ENCODE assay signal across 15 cellular contexts in genomic region chr22:47138898-47139789, GRCh38.
A peak's percentile ranks its signal among the peaks of the same experiment; 100 is the strongest.
DNase-seq lines count a peak whose midpoint lies in the region; ATAC-seq and TF ChIP-seq lines count a peak whose summit lies in the region.
"Had no signal": no experiment of that assay in that cellular context is flagged by ENCODE, and none has a peak within 500 bp of the region (broad histone marks: within the 10 kb centered on the region; RNA-seq: fewer than 3 reads in every experiment).

No MANE protein-coding gene starts in this region.

- no peaks in the 10 kb centered on the region for H3K4me1 ChIP-seq in GM23338 (ENCODE audit: insufficient read depth)
- H3K4me1 ChIP-seq in neuronal stem cell (ENCODE audit: control insufficient read depth in 2 of 2, insufficient read depth in 1 of 2, low read depth in 1 of 2, low read length in 2 of 2), result no peaks in the 10 kb centered on the region
- H3K4me1 ChIP-seq: BLaER1 treated with 17β-estradiol and CSF1 and Interleukin-3, amounts not matched to agents 10 nM and 100 nM had no signal

- H3K14ac ChIP-seq in neuronal stem cell (ENCODE audit: low read length), result no peak overlapping the region

- H3K4me1 Mint-ChIP-seq in GM23338, result no peaks in the 10 kb centered on the region; the same call in 2 of the 3 replicates
- no peaks in the 10 kb centered on the region for H3K4me1 Mint-ChIP-seq in activated naive CD8-positive, alpha-beta T cell treated with anti-CD3 and anti-CD28 coated beads, Interleukin-2, amount 50 U/mL, for 24 hours

- WGBS in neuronal stem cell (ENCODE audit: extremely low coverage in 2 of 2, insufficient read length in 2 of 2, insufficient replicate concordance in 1 of 2), 2 donors, result no CpG with 5 or more reads among the region's 37 CpGs

- no peak overlapping the region for H2BK5ac ChIP-seq in neuronal stem cell (ENCODE audit: low read length)

- H3K9me3 ChIP-seq in neuronal stem cell (replicated peaks in 1 of 2; ENCODE audit: control insufficient read depth in 2 of 2, insufficient read depth in 1 of 2, low read depth in 1 of 2, low read length in 2 of 2), result no peaks in the 10 kb centered on the region
- H3K9me3 ChIP-seq: BLaER1 treated with 17β-estradiol and CSF1 and Interleukin-3, amounts not matched to agents 10 nM and 100 nM had no signal

- no peaks in the 10 kb centered on the region for H3K9me2 ChIP-seq in GM23338 (ENCODE audit: insufficient read depth)

- no peaks in the 10 kb centered on the region for H3K79me2 ChIP-seq in GM23338 (replicated peaks; ENCODE audit: insufficient read depth)

- H3K23ac ChIP-seq in neuronal stem cell (ENCODE audit: low read depth, low read length, poor library complexity), result no peak overlapping the region

- peak overlapping the region; percentile 28 for H3K18ac ChIP-seq in neuronal stem cell (ENCODE audit: low read length)

- no peaks in the 10 kb centered on the region for H3F3A ChIP-seq in GM23338 (replicated peaks; ENCODE audit: low read depth)

- H2BK120ac ChIP-seq in neuronal stem cell (ENCODE audit: low read depth, low read length), result no peak overlapping the region

- peaks cover 6% of the 10 kb centered on the region for H3K27me3 Mint-ChIP-seq in GM23338 (ENCODE audit: insufficient read depth, low read depth, poor library complexity)
- H3K27me3 Mint-ChIP-seq in activated naive CD8-positive, alpha-beta T cell treated with anti-CD3 and anti-CD28 coated beads, Interleukin-2, amount 50 U/mL, for 24 hours, result no peaks in the 10 kb centered on the region

- H3K9ac ChIP-seq in neuronal stem cell (ENCODE audit: low read depth, low read length, poor library complexity), result peak overlapping the region; percentile 9
- H3K9ac ChIP-seq: BLaER1 treated with 17β-estradiol and CSF1 and Interleukin-3, amounts not matched to agents 10 nM and 100 nM had no signal

- H3K4me2 ChIP-seq in GM23338 (no peak overlapping the region), neuronal stem cell (ENCODE audit: insufficient read depth, low read length, poor library complexity, severe bottlenecking) (no peak overlapping the region)
- H3K4me2 ChIP-seq: BLaER1 treated with 17β-estradiol and CSF1 and Interleukin-3, amounts not matched to agents 10 nM and 100 nM had no signal

- H3K4me3 ChIP-seq in GM23338, result no peak overlapping the region
- no peak overlapping the region for H3K4me3 ChIP-seq in fibroblast of mammary gland (ENCODE audit: control insufficient read depth, low read depth, low read length)
- H3K4me3 ChIP-seq in neuronal stem cell (ENCODE audit: low read length in 2 of 2), result no peak overlapping the region
- H3K4me3 ChIP-seq: BLaER1 treated with 17β-estradiol and CSF1 and Interleukin-3, amounts not matched to agents 10 nM and 100 nM; SK-N-MC had no signal

- no peaks in the 10 kb centered on the region for H3K36me3 ChIP-seq in GM23338 (ENCODE audit: insufficient read depth)
- H3K36me3 ChIP-seq in neuronal stem cell (replicated peaks in 1 of 2; ENCODE audit: control insufficient read depth in 2 of 2, insufficient read depth in 2 of 2, low read length in 2 of 2), result no peaks in the 10 kb centered on the region

- no peak overlapping the region for H2BK12ac ChIP-seq in neuronal stem cell (ENCODE audit: low read length)

- no peaks in the 10 kb centered on the region for H3K36me3 Mint-ChIP-seq in GM23338 (ENCODE audit: low read depth)
- no peaks in the 10 kb centered on the region for H3K36me3 Mint-ChIP-seq in activated naive CD8-positive, alpha-beta T cell treated with anti-CD3 and anti-CD28 coated beads, Interleukin-2, amount 50 U/mL, for 24 hours (ENCODE audit: low read depth)

- H3K4me3 Mint-ChIP-seq in GM23338, result no peak overlapping the region
- H3K4me3 Mint-ChIP-seq in activated naive CD8-positive, alpha-beta T cell treated with anti-CD3 and anti-CD28 coated beads, Interleukin-2, amount 50 U/mL, for 24 hours, result no peak overlapping the region

- no peak overlapping the region for H2AFZ ChIP-seq in GM23338
- H2AFZ ChIP-seq in neuronal stem cell (ENCODE audit: low read length), result no peak overlapping the region

- DNase-seq in NCI-H2107 treated with DMSO at 0.1 percent for 48 hours (lab: John Stamatoyannopoulos, UW; ENCODE audit: unreplicated experiment) (peak; percentile 28), NCI-H2107 (lab: John Stamatoyannopoulos, UW) (no peak), GM23338 (ENCODE audit: low spot score) (no peak), fibroblast of mammary gland (ENCODE audit: low read depth) (peak; percentile 7), neuronal stem cell (ENCODE audit: low spot score) (no peak), NCI-H1417 (lab: John Stamatoyannopoulos, UW) (no peak), COR-L47 (lab: John Stamatoyannopoulos, UW) (no peak)
- DNase-seq in activated naive CD8-positive, alpha-beta T cell treated with anti-CD3 and anti-CD28 coated beads, Interleukin-2, amount 50 U/mL, for 24 hours, result no peak
- DNase-seq: 8988T; NCI-H526; NK-92 treated with Interleukin-12 subunit alpha and Interleukin-12 subunit beta, amount 100 ng/mL, for 24 hours; PC-3 had no signal

- H2AK5ac ChIP-seq in neuronal stem cell (ENCODE audit: low read depth, low read length), result no peak overlapping the region

- no peak overlapping the region for H3K4ac ChIP-seq in neuronal stem cell (ENCODE audit: low read length)

- H4K8ac ChIP-seq in neuronal stem cell (ENCODE audit: low read depth, low read length), result no peak overlapping the region

- no peak for TF ChIP-seq CTCF in GM23338 (conservative IDR thresholded peaks at IDR 0.05; ENCODE audit: low read depth in 2 of 2)
- no peak for TF ChIP-seq CTCF in fibroblast of mammary gland (conservative IDR thresholded peaks at IDR 0.05; ENCODE audit: control insufficient read depth, insufficient read depth, low read depth, low read length)

- no peak overlapping the region for H2BK15ac ChIP-seq in neuronal stem cell (ENCODE audit: low read length)

- H3K27me3 ChIP-seq in GM23338 (ENCODE audit: insufficient read depth) (no peaks in the 10 kb centered on the region), neuronal stem cell (ENCODE audit: control insufficient read depth in 3 of 3, insufficient read depth in 3 of 3, low read depth in 1 of 3, low read length in 3 of 3) (no peaks in the 10 kb centered on the region)
- H3K27me3 ChIP-seq: BLaER1 treated with 17β-estradiol and CSF1 and Interleukin-3, amounts not matched to agents 10 nM and 100 nM had no signal

- ATAC-seq in GM23338, result peak; percentile 32; the same call in 2 of the 3 replicates
- no peak for ATAC-seq in activated naive CD8-positive, alpha-beta T cell treated with anti-CD3 and anti-CD28 coated beads, Interleukin-2, amount 50 U/mL, for 24 hours
- ATAC-seq: HCT116, PC-3 had no signal

- no peaks in the 10 kb centered on the region for H4K20me1 ChIP-seq in GM23338 (replicated peaks; ENCODE audit: insufficient read depth)

- H3K27ac ChIP-seq in GM23338 (ENCODE audit: low read depth), result no peak overlapping the region
- H3K27ac ChIP-seq in neuronal stem cell (replicated peaks; ENCODE audit: low read length), result no peak overlapping the region
- H3K27ac ChIP-seq: BLaER1 treated with 17β-estradiol and CSF1 and Interleukin-3, amounts not matched to agents 10 nM and 100 nM; SK-N-MC had no signal

- no peaks in the 10 kb centered on the region for H3K9me3 Mint-ChIP-seq in GM23338
- H3K9me3 Mint-ChIP-seq in activated naive CD8-positive, alpha-beta T cell treated with anti-CD3 and anti-CD28 coated beads, Interleukin-2, amount 50 U/mL, for 24 hours, result no peaks in the 10 kb centered on the region

- no peak overlapping the region for H4K91ac ChIP-seq in neuronal stem cell (ENCODE audit: low read depth, low read length, poor library complexity)

- 0 out of 2 replicates have a peak overlapping the region, but pooled peaks have one; percentile 28 for H3K27ac Mint-ChIP-seq in GM23338
- no peak overlapping the region for H3K27ac Mint-ChIP-seq in activated naive CD8-positive, alpha-beta T cell treated with anti-CD3 and anti-CD28 coated beads, Interleukin-2, amount 50 U/mL, for 24 hours

- H3K79me1 ChIP-seq in neuronal stem cell (ENCODE audit: low read depth, low read length), result peaks cover 2% of the 10 kb centered on the region

TF ChIP-seq in GM23338, 12 proteins besides CTCF, POLR2A, EP300 and RAD21 (continues in another document):
- TF ChIP-seq EZH2phosphoT487 (IDR thresholded peaks at IDR 0.05; ENCODE audit: unreplicated experiment) (no peak), ZNF114 (CRISPR knock-in tag; IDR thresholded peaks at IDR 0.05) (no peak)

Comparison
In these comparisons a context has a peak if more than half of its experiments do, and no peak if none do; other contexts are left out.
1. DNase-seq: peak in NCI-H2107 treated with DMSO at 0.1 percent for 48 hours (single experiment) and fibroblast of mammary gland (single experiment); none in NCI-H2107 (single experiment), GM23338 (single experiment), neuronal stem cell (single experiment), NCI-H1417 (0 of 3), activated naive CD8-positive, alpha-beta T cell treated with anti-CD3 and anti-CD28 coated beads, Interleukin-2, amount 50 U/mL, for 24 hours (single experiment) and COR-L47 (single experiment).